In genomic region chr5:155004138-155004744, GRCh38 we compare ENCODE assay signal across 9 cellular contexts. TPM values are rescaled to one million over a fixed set of nuclear protein-coding genes. Genes with fewer than 3 reads are reported as not detected.
A peak's percentile ranks its signal among the peaks of the same experiment; 100 is the strongest.
DNase-seq lines count a peak whose midpoint lies in the region; ATAC-seq and TF ChIP-seq lines count a peak whose summit lies in the region.
"Had no signal": no experiment of that assay in that cellular context is flagged by ENCODE, and none has a peak within 500 bp of the region (broad histone marks: within the 10 kb centered on the region; RNA-seq: fewer than 3 reads in every experiment).

No MANE protein-coding gene starts in this region.

- POLR2A ChIA-PET in activated CD4-positive, alpha-beta memory T cell treated with anti-CD3 and anti-CD28 coated beads for 36 hours (lab: Charles Lee): no interaction called here

- H3K4me1 ChIP-seq in iPS DF 6.9 (ENCODE audit: control insufficient read depth, insufficient read depth, low read length): no peaks in the 10 kb centered on the region

- no peak overlapping the region for H3K27ac ChIP-seq in iPS DF 6.9 (ENCODE audit: low read length)

- ATAC-seq in HG02884 (IDR thresholded peaks at IDR 0.05; ENCODE audit: unreplicated experiment): no peak
- ATAC-seq in GM21576 (IDR thresholded peaks at IDR 0.05; ENCODE audit: unreplicated experiment): no peak

- H3K9me3 Mint-ChIP-seq in activated CD4-positive, alpha-beta memory T cell treated with anti-CD3 and anti-CD28 coated beads for 36 hours: no peaks in the 10 kb centered on the region

- no peak overlapping the region for H3K4me3 ChIP-seq in iPS DF 6.9 (ENCODE audit: low read length)

- TF ChIP-seq CTCF in AG09319 (IDR thresholded peaks at IDR 0.05; ENCODE audit: low read depth, low read length): peak; percentile 28

- H3K27me3 Mint-ChIP-seq in activated CD4-positive, alpha-beta memory T cell treated with anti-CD3 and anti-CD28 coated beads for 36 hours: peaks cover 12% of the 10 kb centered on the region

- H3K4me3 Mint-ChIP-seq in activated CD4-positive, alpha-beta memory T cell treated with anti-CD3 and anti-CD28 coated beads for 36 hours: no peak overlapping the region
- H3K4me3 Mint-ChIP-seq: activated naive CD8-positive, alpha-beta T cell had no signal

- H3K9me3 ChIP-seq in iPS DF 6.9 (ENCODE audit: control insufficient read depth, insufficient read depth, low read length): no peaks in the 10 kb centered on the region

- DNase-seq in AG09319 (ENCODE audit: extremely low read depth, low read depth): no peak
- peak; percentile 6 for DNase-seq in H4 (ENCODE audit: low spot score)
- peak; percentile 42 for DNase-seq in activated CD4-positive, alpha-beta memory T cell treated with anti-CD3 and anti-CD28 coated beads for 36 hours
- peak; percentile 27 for DNase-seq in iPS DF 6.9 (ENCODE audit: low read depth, low spot score)
- no peak for DNase-seq in T1000 (lab: John Stamatoyannopoulos, UW)
- DNase-seq in NOMO-1 treated with DMSO at 0.1 percent for 48 hours (lab: John Stamatoyannopoulos, UW; ENCODE audit: unreplicated experiment): no peak

- no peaks in the 10 kb centered on the region for H3K27me3 ChIP-seq in iPS DF 6.9 (ENCODE audit: control insufficient read depth, insufficient read depth, low read length)

- H3K27ac Mint-ChIP-seq in activated CD4-positive, alpha-beta memory T cell treated with anti-CD3 and anti-CD28 coated beads for 36 hours: no peak overlapping the region
- H3K27ac Mint-ChIP-seq: activated naive CD8-positive, alpha-beta T cell had no signal

- H3K36me3 ChIP-seq in iPS DF 6.9 (ENCODE audit: control insufficient read depth, insufficient read depth, low read length): no peaks in the 10 kb centered on the region

- intact Hi-C loops in activated CD4-positive, alpha-beta memory T cell treated with anti-CD3 and anti-CD28 coated beads for 36 hours (cut with micrococcal nuclease): loop anchor here (1.0 to 2.0 kb wide), 2 partner anchors 59 to 353 kb away; no protein-coding TSS in a partner anchor

- no peaks in the 10 kb centered on the region for H3K36me3 Mint-ChIP-seq in activated CD4-positive, alpha-beta memory T cell treated with anti-CD3 and anti-CD28 coated beads for 36 hours
- H3K36me3 Mint-ChIP-seq: activated naive CD8-positive, alpha-beta T cell had no signal

- CTCF ChIA-PET in activated CD4-positive, alpha-beta memory T cell treated with anti-CD3 and anti-CD28 coated beads for 36 hours (lab: Charles Lee): interaction anchor here (0.7 to 1.4 kb wide), 9 partner anchors 8 to 354 kb away, joined by 3 to 6 read pairs (median 4); no protein-coding TSS in a partner anchor

- WGBS in iPS DF 6.9 (ENCODE audit: insufficient coverage, insufficient read length): no CpG with 5 or more reads among the region's 11 CpGs

- no peaks in the 10 kb centered on the region for H3K4me1 Mint-ChIP-seq in activated CD4-positive, alpha-beta memory T cell treated with anti-CD3 and anti-CD28 coated beads for 36 hours (ENCODE audit: low read depth)

RNA-seq across cellular contexts. Expression of gene KIF4B, which starts 9.3 kb away (rescaled TPM):
- 0.02 TPM in 1 of 2 replicates, not detected in the other for total RNA-seq in H4 (2014; rRNA removed; shearing (Covaris generic))
- total RNA-seq in activated CD4-positive, alpha-beta memory T cell treated with anti-CD3 and anti-CD28 coated beads for 36 hours: under 1 TPM; 0.05 TPM

Comparison
In these comparisons a context has a peak if more than half of its experiments do, and no peak if none do; other contexts are left out.
1. DNase-seq: peak in H4 (single experiment), activated CD4-positive, alpha-beta memory T cell treated with anti-CD3 and anti-CD28 coated beads for 36 hours (single experiment) and iPS DF 6.9 (single experiment); none in AG09319 (single experiment), T1000 (single experiment) and NOMO-1 treated with DMSO at 0.1 percent for 48 hours (single experiment).